ENCODE assay signal across 19 cellular contexts in genomic region chr16:19935696-19936095, GRCh38.
"Had no signal": no experiment of that assay in that cellular context is flagged by ENCODE, and none has a peak within 500 bp of the region (broad histone marks: within the 10 kb centered on the region; RNA-seq: fewer than 3 reads in every experiment).

No MANE protein-coding gene starts in this region.

- H3K27me3 ChIP-seq: brain microvascular endothelial cell, colonic mucosa, right atrium auricular region, transverse colon, uterus had no signal

- H3K27ac ChIP-seq: brain microvascular endothelial cell, colonic mucosa, heart left ventricle, prostate gland, right atrium auricular region, skin epidermis, transverse colon, uterus, VCaP had no signal

- H3K4me3 ChIP-seq: colonic mucosa, heart left ventricle, prostate gland, right atrium auricular region, skin epidermis, transverse colon, uterus had no signal

- DNase-seq: activated CD4-positive, CD25-positive, alpha-beta regulatory T cell treated with anti-CD3 and anti-CD28 coated beads, Interleukin-2, amount 50 U/mL, for 72 hours; activated effector memory CD4-positive, alpha-beta T cell treated with anti-CD3 and anti-CD28 coated beads, Interleukin-2, amount 50 U/mL, for 16 hours; activated naive CD4-positive, alpha-beta T cell treated with anti-CD3 and anti-CD28 coated beads, Interleukin-2, amount 50 U/mL, for 16 hours; activated T-cell treated with anti-CD3 and anti-CD28 coated beads, Interleukin-2, amount 50 U/mL, for 72 hours; aorta; brain microvascular endothelial cell; central memory CD4-positive, alpha-beta T cell; colonic mucosa; heart left ventricle; kidney glomerular epithelial cell; mesenchymal stem cell; naive thymus-derived CD8-positive, alpha-beta T cell; stimulated activated naive CD8-positive, alpha-beta T cell treated with anti-CD3 and anti-CD28 coated beads, Interleukin-15, Interleukin-2, amounts not matched to agents 100 U/mL and 50 U/mL, for 24 hours; transverse colon; uterus had no signal

- ATAC-seq: activated T-cell treated with anti-CD3 and anti-CD28 coated beads, Interleukin-2, amount 50 U/mL, for 72 hours; heart left ventricle; naive thymus-derived CD8-positive, alpha-beta T cell; stimulated activated naive CD8-positive, alpha-beta T cell treated with anti-CD3 and anti-CD28 coated beads, Interleukin-15, Interleukin-2, amounts not matched to agents 100 U/mL and 50 U/mL, for 24 hours had no signal
